In the genomic region with DNA sequence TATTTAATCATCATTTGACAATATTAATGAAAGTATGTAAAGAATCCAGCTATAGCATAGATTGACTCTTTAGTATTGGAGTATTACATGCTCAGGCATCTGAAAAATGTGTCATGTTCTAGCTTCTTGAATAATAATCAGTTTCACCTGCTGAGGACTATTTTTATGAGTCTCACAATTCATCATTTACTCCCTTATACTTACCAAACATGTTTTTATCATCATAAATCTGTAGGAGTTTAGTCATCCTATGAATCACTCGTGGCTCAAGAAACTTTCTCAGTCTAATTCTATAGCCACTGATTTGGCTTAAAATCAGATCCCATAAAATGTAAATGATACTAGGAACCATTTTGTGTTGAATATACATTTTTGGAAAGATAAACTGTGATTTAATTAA, we compare ENCODE assay signal across 1 cellular context.
TF ChIP-seq lines count a peak whose summit lies in the region.

No MANE protein-coding gene starts in this region.

TF ChIP-seq in SK-N-SH treated with all-trans-retinoic acid at 6 μM for 48 hours, 23 proteins besides CTCF, POLR2A, EP300 and RAD21 (continued from another document):
- TF ChIP-seq, protein P1, sequence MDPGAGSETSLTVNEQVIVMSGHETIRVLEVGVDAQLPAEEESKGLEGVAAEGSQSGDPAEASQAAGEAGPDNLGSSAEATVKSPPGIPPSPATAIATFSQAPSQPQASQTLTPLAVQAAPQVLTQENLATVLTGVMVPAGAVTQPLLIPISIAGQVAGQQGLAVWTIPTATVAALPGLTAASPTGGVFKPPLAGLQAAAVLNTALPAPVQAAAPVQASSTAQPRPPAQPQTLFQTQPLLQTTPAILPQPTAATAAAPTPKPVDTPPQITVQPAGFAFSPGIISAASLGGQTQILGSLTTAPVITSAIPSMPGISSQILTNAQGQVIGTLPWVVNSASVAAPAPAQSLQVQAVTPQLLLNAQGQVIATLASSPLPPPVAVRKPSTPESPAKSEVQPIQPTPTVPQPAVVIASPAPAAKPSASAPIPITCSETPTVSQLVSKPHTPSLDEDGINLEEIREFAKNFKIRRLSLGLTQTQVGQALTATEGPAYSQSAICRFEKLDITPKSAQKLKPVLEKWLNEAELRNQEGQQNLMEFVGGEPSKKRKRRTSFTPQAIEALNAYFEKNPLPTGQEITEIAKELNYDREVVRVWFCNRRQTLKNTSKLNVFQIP (CRISPR knock-in tag; IDR thresholded peaks at IDR 0.05; ENCODE audit: borderline replicate concordance, low read depth): no peak
- TF ChIP-seq CSDC2 (CRISPR knock-in tag; IDR thresholded peaks at IDR 0.05): no peak
- TF ChIP-seq RARB (CRISPR knock-in tag; IDR thresholded peaks at IDR 0.05): no peak
- TF ChIP-seq BACH2 (CRISPR knock-in tag; IDR thresholded peaks at IDR 0.05; ENCODE audit: borderline replicate concordance): no peak
- TF ChIP-seq TCF4 (CRISPR knock-in tag; IDR thresholded peaks at IDR 0.05; ENCODE audit: borderline replicate concordance): no peak
- TF ChIP-seq ZFP3 (CRISPR knock-in tag; IDR thresholded peaks at IDR 0.05): no peak
- TF ChIP-seq ARNTL (CRISPR knock-in tag; IDR thresholded peaks at IDR 0.05; ENCODE audit: borderline replicate concordance, low read depth): no peak
- no peak for TF ChIP-seq ZC3H10 (CRISPR knock-in tag; IDR thresholded peaks at IDR 0.05)
- TF ChIP-seq CSRNP3 (CRISPR knock-in tag; IDR thresholded peaks at IDR 0.05): no peak
TF ChIP-seq in SK-N-SH treated with all-trans-retinoic acid at 6 μM for 48 hours: peak in this region for 0.
